Comparison of ENCODE assay signal across 1 cellular context in the genomic region with DNA sequence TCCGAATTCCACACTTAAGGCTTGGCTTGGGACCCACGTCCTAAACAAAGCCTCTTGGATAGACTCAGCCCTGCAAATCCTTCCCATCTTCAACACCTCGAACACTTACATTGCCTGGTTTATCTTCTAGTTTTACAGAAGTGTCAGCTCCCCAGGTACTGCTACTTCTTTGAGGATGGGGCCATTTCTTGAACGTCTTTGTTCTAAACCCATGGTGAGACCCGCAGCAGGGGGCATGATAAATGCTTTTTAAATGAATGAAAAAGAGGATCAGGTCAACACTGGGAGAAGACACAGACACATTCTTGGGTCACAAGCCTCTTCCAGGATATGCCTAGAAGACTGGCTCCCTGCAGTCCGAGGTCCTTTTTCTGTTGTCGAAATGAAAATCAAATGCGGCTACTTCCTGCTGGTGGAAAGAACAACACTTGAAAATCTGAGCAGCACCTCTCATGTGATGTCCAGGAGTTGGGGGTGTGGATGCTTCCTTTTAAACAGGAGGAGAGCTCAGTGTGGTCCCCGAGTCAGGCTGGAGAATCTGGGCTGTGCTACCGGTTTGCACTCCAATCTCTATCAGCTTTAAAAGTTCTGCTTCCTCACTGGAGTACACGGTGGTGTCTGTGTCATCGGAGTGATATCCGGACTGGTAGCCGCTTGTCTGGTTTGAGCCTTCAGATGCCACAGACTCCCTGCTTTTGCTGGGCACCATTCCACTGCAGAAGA.
TF ChIP-seq lines count a peak whose summit lies in the region.

No MANE protein-coding gene starts in this region.

TF ChIP-seq in WTC11, 78 proteins besides CTCF, POLR2A, EP300 and RAD21 (continued from another document):
- TF ChIP-seq, protein P1, sequence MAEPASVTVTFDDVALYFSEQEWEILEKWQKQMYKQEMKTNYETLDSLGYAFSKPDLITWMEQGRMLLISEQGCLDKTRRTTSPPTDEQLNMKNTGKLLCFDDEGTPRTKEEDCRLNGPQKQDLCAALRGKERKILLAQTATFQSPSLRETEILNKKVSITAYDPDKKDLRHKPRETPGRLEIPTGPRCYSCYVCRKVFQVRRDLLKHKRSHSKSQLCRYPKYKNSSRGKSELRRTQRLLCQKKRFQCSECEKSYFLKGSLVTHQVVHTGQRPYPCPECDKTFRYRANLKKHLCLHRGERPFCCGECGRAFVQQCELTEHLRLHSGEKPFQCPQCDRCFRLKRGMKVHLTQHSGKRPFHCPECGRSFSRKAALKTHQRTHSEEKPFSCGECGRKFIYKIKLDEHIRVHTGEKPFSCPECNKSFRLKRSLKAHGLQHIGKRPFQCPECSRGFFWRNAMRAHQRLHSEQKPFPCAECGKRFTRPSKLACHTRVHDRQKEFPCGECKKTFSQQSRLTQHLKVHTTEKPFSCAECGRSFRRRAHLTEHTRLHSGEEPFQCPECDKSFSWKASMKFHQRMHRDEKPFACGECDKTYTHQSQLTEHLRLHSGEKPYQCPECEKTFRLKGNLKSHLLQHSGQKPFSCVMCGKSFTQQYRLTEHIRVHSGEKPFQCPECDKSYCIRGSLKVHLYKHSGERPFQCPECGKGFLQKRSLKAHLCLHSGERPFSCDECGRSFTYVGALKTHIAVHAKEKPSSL (CRISPR knock-in tag; conservative IDR thresholded peaks at IDR 0.05), result no peak
- TF ChIP-seq CREB1 (CRISPR knock-in tag; IDR thresholded peaks at IDR 0.05) (no peak), ATF1 (CRISPR knock-in tag; IDR thresholded peaks at IDR 0.05) (no peak), NR2C2 (CRISPR knock-in tag; IDR thresholded peaks at IDR 0.05) (no peak), ZNF423 (CRISPR knock-in tag; IDR thresholded peaks at IDR 0.05) (no peak), FOXP1 (CRISPR knock-in tag; IDR thresholded peaks at IDR 0.05; ENCODE audit: borderline replicate concordance) (no peak), NFYB (CRISPR knock-in tag; conservative IDR thresholded peaks at IDR 0.05; ENCODE audit: low read depth) (no peak), ZNF263 (CRISPR knock-in tag; IDR thresholded peaks at IDR 0.05; ENCODE audit: low read depth) (no peak)
- TF ChIP-seq, protein P2, sequence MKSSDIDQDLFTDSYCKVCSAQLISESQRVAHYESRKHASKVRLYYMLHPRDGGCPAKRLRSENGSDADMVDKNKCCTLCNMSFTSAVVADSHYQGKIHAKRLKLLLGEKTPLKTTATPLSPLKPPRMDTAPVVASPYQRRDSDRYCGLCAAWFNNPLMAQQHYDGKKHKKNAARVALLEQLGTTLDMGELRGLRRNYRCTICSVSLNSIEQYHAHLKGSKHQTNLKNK (CRISPR knock-in tag; IDR thresholded peaks at IDR 0.05), result no peak
- TF ChIP-seq, protein P3, sequence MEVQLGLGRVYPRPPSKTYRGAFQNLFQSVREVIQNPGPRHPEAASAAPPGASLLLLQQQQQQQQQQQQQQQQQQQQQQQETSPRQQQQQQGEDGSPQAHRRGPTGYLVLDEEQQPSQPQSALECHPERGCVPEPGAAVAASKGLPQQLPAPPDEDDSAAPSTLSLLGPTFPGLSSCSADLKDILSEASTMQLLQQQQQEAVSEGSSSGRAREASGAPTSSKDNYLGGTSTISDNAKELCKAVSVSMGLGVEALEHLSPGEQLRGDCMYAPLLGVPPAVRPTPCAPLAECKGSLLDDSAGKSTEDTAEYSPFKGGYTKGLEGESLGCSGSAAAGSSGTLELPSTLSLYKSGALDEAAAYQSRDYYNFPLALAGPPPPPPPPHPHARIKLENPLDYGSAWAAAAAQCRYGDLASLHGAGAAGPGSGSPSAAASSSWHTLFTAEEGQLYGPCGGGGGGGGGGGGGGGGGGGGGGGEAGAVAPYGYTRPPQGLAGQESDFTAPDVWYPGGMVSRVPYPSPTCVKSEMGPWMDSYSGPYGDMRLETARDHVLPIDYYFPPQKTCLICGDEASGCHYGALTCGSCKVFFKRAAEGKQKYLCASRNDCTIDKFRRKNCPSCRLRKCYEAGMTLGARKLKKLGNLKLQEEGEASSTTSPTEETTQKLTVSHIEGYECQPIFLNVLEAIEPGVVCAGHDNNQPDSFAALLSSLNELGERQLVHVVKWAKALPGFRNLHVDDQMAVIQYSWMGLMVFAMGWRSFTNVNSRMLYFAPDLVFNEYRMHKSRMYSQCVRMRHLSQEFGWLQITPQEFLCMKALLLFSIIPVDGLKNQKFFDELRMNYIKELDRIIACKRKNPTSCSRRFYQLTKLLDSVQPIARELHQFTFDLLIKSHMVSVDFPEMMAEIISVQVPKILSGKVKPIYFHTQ (CRISPR knock-in tag; IDR thresholded peaks at IDR 0.05), result no peak
- TF ChIP-seq, protein P4, sequence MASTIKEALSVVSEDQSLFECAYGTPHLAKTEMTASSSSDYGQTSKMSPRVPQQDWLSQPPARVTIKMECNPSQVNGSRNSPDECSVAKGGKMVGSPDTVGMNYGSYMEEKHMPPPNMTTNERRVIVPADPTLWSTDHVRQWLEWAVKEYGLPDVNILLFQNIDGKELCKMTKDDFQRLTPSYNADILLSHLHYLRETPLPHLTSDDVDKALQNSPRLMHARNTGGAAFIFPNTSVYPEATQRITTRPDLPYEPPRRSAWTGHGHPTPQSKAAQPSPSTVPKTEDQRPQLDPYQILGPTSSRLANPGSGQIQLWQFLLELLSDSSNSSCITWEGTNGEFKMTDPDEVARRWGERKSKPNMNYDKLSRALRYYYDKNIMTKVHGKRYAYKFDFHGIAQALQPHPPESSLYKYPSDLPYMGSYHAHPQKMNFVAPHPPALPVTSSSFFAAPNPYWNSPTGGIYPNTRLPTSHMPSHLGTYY (CRISPR knock-in tag; IDR thresholded peaks at IDR 0.05), result no peak
- TF ChIP-seq, protein P5, sequence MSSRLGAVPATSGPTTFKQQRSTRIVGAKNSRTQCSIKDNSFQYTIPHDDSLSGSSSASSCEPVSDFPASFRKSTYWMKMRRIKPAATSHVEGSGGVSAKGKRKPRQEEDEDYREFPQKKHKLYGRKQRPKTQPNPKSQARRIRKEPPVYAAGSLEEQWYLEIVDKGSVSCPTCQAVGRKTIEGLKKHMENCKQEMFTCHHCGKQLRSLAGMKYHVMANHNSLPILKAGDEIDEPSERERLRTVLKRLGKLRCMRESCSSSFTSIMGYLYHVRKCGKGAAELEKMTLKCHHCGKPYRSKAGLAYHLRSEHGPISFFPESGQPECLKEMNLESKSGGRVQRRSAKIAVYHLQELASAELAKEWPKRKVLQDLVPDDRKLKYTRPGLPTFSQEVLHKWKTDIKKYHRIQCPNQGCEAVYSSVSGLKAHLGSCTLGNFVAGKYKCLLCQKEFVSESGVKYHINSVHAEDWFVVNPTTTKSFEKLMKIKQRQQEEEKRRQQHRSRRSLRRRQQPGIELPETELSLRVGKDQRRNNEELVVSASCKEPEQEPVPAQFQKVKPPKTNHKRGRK (CRISPR knock-in tag; IDR thresholded peaks at IDR 0.05; ENCODE audit: borderline replicate concordance), result no peak
